Comparison of ENCODE assay signal across 8 cellular contexts in genomic region chr9:12774861-12775367, GRCh38. TPM values are rescaled to one million over a fixed set of nuclear protein-coding genes. Genes with fewer than 3 reads are reported as not detected.
A peak's percentile ranks its signal among the peaks of the same experiment; 100 is the strongest.
DNase-seq lines count a peak whose midpoint lies in the region; ATAC-seq and TF ChIP-seq lines count a peak whose summit lies in the region.

Gene LURAP1L (plus strand): TSS chr9:12775020. CDS start chr9:12775716, 696 bp downstream.

- H3K4me1 ChIP-seq in PC-9 (replicated peaks; ENCODE audit: insufficient read depth), result peaks cover 23% of the 10 kb centered on the region
- H3K4me1 ChIP-seq in testis, result no peaks in the 10 kb centered on the region

- H4K20me1 ChIP-seq in PC-9 (ENCODE audit: insufficient read depth), result no peaks in the 10 kb centered on the region

- no peaks in the 10 kb centered on the region for H3K9me3 ChIP-seq in PC-9 (ENCODE audit: insufficient read depth, low read depth)
- no peaks in the 10 kb centered on the region for H3K9me3 ChIP-seq in testis

- TF ChIP-seq POLR2A in lower leg skin (IDR thresholded peaks at IDR 0.05), result no peak
- TF ChIP-seq POLR2A in testis (IDR thresholded peaks at IDR 0.05), result no peak

- TF ChIP-seq CTCF in PC-9 (conservative IDR thresholded peaks at IDR 0.05) (no peak), lower leg skin (IDR thresholded peaks at IDR 0.05) (no peak), testis (IDR thresholded peaks at IDR 0.05) (no peak)

- peak within 1 kb of the TSS; percentile 80 for H3K4me3 ChIP-seq in H7 (ENCODE audit: insufficient read depth, low read depth, low read length)
- peak within 1 kb of the TSS; percentile 90 for H3K4me3 ChIP-seq in PC-9
- peak within 1 kb of the TSS; percentile 76 for H3K4me3 ChIP-seq in lower leg skin (ENCODE audit: low read depth, poor library complexity, severe bottlenecking)
- peak within 1 kb of the TSS; percentile 61 to 74 for H3K4me3 ChIP-seq in testis

- POLR2A ChIA-PET in PC-9 (lab: Charles Lee; ENCODE audit: unreplicated experiment), result interaction anchor here (0.6 kb wide), 2 partner anchors 34 to 41 kb away, joined by 3 to 4 read pairs; no protein-coding TSS in a partner anchor

- peak within 1 kb of the TSS; percentile 79 for H3K4me2 ChIP-seq in PC-9

- H3K27ac ChIP-seq in PC-9 (peak within 1 kb of the TSS; percentile 78), testis (peak within 1 kb of the TSS; percentile 70 to 79)

- H3F3A ChIP-seq in PC-9 (ENCODE audit: insufficient read depth, low read depth), result peaks cover 8% of the 10 kb centered on the region; the same call in 1 of the 2 replicates

- H3K36me3 ChIP-seq in H7 (replicated peaks; ENCODE audit: control insufficient read depth, insufficient read depth, low read length) (no peaks in the 10 kb centered on the region), PC-9 (ENCODE audit: low read depth) (no peaks in the 10 kb centered on the region), testis (ENCODE audit: low read depth, missing control alignments) (no peaks in the 10 kb centered on the region)

- 0% methylated on average over 17 of the region's 17 CpGs for WGBS in lower leg skin, 2 donors
- 0% methylated on average over 14 to 17 of the region's 17 CpGs for WGBS in testis, 2 donors

- H3K9me2 ChIP-seq in PC-9 (ENCODE audit: insufficient read depth), result no peaks in the 10 kb centered on the region

- intact Hi-C loops in PC-9 (cut with micrococcal nuclease; ENCODE audit: unreplicated experiment) (loop anchor here (2.0 kb wide), 2 partner anchors 52 to 110 kb away; no protein-coding TSS in a partner anchor), lower leg skin (cut with DNase I; ENCODE audit: low total_unique reads) (no loop called here), testis (cut with DNase I; ENCODE audit: low total_unique reads) (no loop called here)

- peaks cover 16% of the 10 kb centered on the region; the same call in 1 of the 2 replicates for H3K79me2 ChIP-seq in PC-9 (ENCODE audit: low read depth)

- H3K27me3 ChIP-seq in H7 (ENCODE audit: control insufficient read depth, insufficient read depth, low read length), result peaks cover 18% of the 10 kb centered on the region
- H3K27me3 ChIP-seq in PC-9 (ENCODE audit: insufficient read depth, low read depth), result no peaks in the 10 kb centered on the region
- no peaks in the 10 kb centered on the region for H3K27me3 ChIP-seq in testis

- CTCF ChIA-PET in PC-9 (lab: Charles Lee), result interaction anchor here (0.7 kb wide), 1 partner anchor 1067 kb away, joined by 6 read pairs; no protein-coding TSS in a partner anchor

- DNase-seq in A172 (ENCODE audit: low spot score) (peak; percentile 66), H7 (peak; percentile 47), PC-9 (peak; percentile 14 to 42), ecto neural progenitor cell (ENCODE audit: low spot score) (peak; percentile 53), lower leg skin (ENCODE audit: low spot score in 2 of 2) (peak in 1 of 2 donors; percentile 49), testis (peak; percentile 57), NOMO-1 treated with dmso at 0.1 percent for 144 hours (lab: John Stamatoyannopoulos, UW; ENCODE audit: unreplicated experiment) (no peak)

- peak within 1 kb of the TSS; percentile 73 for H2AFZ ChIP-seq in PC-9

- TSS peak; percentile 79 for BruUV-seq in PC-9 (replicated peaks; lab: Mats Ljungman, UMichigan)

- ATAC-seq in GM21528 (IDR thresholded peaks at IDR 0.05; ENCODE audit: low FRiP score, unreplicated experiment), result no peak

RNA-seq across cellular contexts. Expression of gene LURAP1L, which starts in this region (rescaled TPM):
- 4.9 and 6.6 TPM in 2 replicates for total RNA-seq in A172 (2014; rRNA removed; shearing (Covaris generic))
- 0.90 and 1.7 TPM in 2 replicates for total RNA-seq in H7 (2014; rRNA removed; shearing (Covaris generic))
- 3.6 and 4.1 TPM in 2 replicates for total RNA-seq in PC-9 (2021)
- 10 to 100 TPM in 3 of 4 donors, 1 to 10 TPM in 1; 9.1 to 19.8 (median 15.1) TPM for total RNA-seq in lower leg skin
- under 1 TPM; 0.31 to 0.74 TPM for total RNA-seq in testis
- 3.0 TPM for polyA plus RNA-seq in testis (ENCODE audit: insufficient read depth, low read depth, low replicate concordance)
